ENCODE assay signal across 24 cellular contexts in the genomic region with DNA sequence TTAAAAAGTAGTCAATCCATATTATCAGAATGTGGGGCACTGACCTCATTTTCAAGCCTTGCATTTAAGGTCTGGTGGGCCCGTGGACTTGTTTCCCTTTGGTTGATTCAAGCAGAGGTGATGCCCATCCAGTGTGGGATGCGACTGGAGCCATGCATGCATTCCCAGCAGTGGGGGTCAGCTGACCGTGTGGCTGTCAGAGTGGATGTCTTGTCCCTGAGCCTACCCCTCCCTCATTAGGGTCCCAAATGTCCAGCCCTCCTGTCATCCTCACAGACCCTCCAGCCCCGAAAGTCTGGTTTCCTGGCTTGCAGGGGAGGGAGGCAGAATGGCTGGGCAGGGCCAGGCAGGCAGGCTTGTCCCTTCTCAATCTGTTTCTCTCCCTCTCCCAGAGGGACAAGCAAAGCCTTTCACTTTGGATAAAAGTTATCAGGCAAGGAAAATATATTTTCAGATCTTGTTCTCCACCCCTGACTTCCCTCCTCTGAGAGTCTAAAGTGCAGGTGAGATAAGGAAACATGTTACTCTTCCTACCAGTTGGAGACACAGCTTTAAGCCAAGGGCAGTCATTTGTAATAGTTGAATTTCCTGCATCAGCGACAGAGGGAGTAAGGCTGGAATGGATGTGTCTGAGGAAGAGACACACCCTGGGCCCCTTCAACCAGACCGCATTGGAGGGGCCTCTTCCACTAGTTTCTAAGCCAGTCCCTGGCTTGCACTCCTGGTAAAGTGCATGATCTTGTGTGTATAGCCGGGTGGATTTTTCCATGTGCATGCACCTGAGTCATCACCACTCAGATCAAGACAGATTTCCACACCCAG.
"Had no signal": no experiment of that assay in that cellular context is flagged by ENCODE, and none has a peak within 500 bp of the region (broad histone marks: within the 10 kb centered on the region; RNA-seq: fewer than 3 reads in every experiment).

No MANE protein-coding gene starts in this region.

- DNase-seq: activated CD4-positive, alpha-beta T cell treated with anti-CD3 and anti-CD28 coated beads for 4 hours; activated CD8-positive, alpha-beta memory T cell treated with anti-CD3 and anti-CD28 coated beads, Interleukin-2, amount 50 U/mL, for 48 hours; activated CD8-positive, alpha-beta T cell treated with anti-CD3 and anti-CD28 coated beads for 36 hours; activated naive CD4-positive, alpha-beta T cell treated with anti-CD3 and anti-CD28 coated beads, Interleukin-2, amount 50 U/mL, for 16 hours; activated naive CD8-positive, alpha-beta T cell treated with anti-CD3 and anti-CD28 coated beads, Interleukin-2, amount 10 ng/mL, durations not matched to agents 7 days and 5 days; activated T-cell treated with anti-CD3 and anti-CD28 coated beads, Interleukin-2, amount 50 U/mL, for 1 hour; adrenal gland; anterior cingulate cortex; KBM-7; NCI-H1048; NCI-H146; NCI-H187 treated with DMSO at 0.1 percent for 48 hours; NCI-H2171 treated with DMSO at 0.1 percent for 48 hours; NCI-H226; NCI-H510A; NCI-H526 treated with DMSO at 0.1 percent for 48 hours; OCI-M1; RPMI8226; SJCRH30; SK-N-SH; T-helper 1 cell had no signal

- H3K27me3 ChIP-seq: SJCRH30 had no signal

- H3K4me1 ChIP-seq: adrenal gland, SJCRH30 had no signal

- H3K4me2 ChIP-seq: SK-N-SH had no signal

- H3K4me3 ChIP-seq: adrenal gland, SJCRH30 had no signal

- H3K36me3 ChIP-seq: adrenal gland, SJCRH30, WERI-Rb-1 had no signal

- H3K9me2 ChIP-seq: SK-N-SH had no signal

- H3K9ac ChIP-seq: SK-N-SH had no signal

- H3K27ac ChIP-seq: adrenal gland, SJCRH30, WERI-Rb-1 had no signal

- H3K9me3 ChIP-seq: adrenal gland, SJCRH30, SK-N-SH had no signal

- ATAC-seq: activated CD4-positive, CD25-positive, alpha-beta regulatory T cell treated with anti-CD3 and anti-CD28 coated beads, Interleukin-2, amount 50 U/mL, for 24 hours; activated CD8-positive, alpha-beta T cell treated with anti-CD3 and anti-CD28 coated beads for 36 hours; Right ventricle myocardium inferior had no signal
